ENCODE assay signal across 11 cellular contexts in genomic region chr22:44100411-44100810, GRCh38.
DNase-seq lines count a peak whose midpoint lies in the region; ATAC-seq and TF ChIP-seq lines count a peak whose summit lies in the region.
"Had no signal": no experiment of that assay in that cellular context is flagged by ENCODE, and none has a peak within 500 bp of the region (broad histone marks: within the 10 kb centered on the region; RNA-seq: fewer than 3 reads in every experiment).

No MANE protein-coding gene starts in this region.

- TF ChIP-seq CTCF in chondrocyte (IDR thresholded peaks at IDR 0.05) (no peak), WTC11 (IDR thresholded peaks at IDR 0.05) (no peak)

- no peak overlapping the region for H3K27ac Mint-ChIP-seq in chondrocyte (ENCODE audit: unreplicated experiment)
- H3K27ac Mint-ChIP-seq in WTC11: no peak overlapping the region

- no peak overlapping the region for H3K4me3 Mint-ChIP-seq in chondrocyte (ENCODE audit: unreplicated experiment)
- H3K4me3 Mint-ChIP-seq in WTC11: no peak overlapping the region
- H3K4me3 Mint-ChIP-seq: CD4-positive, CD25-positive, alpha-beta regulatory T cell; IgD-negative memory B cell had no signal

- H3K9me3 Mint-ChIP-seq in chondrocyte (ENCODE audit: low read depth) (no peaks in the 10 kb centered on the region), WTC11 (peaks cover 14% of the 10 kb centered on the region)
- H3K9me3 Mint-ChIP-seq: CD4-positive, CD25-positive, alpha-beta regulatory T cell; IgD-negative memory B cell had no signal

- H3K4me1 Mint-ChIP-seq in chondrocyte (ENCODE audit: low read depth) (no peaks in the 10 kb centered on the region), WTC11 (no peaks in the 10 kb centered on the region)
- H3K4me1 Mint-ChIP-seq: CD4-positive, CD25-positive, alpha-beta regulatory T cell had no signal

- H3K36me3 Mint-ChIP-seq in chondrocyte (ENCODE audit: low read depth) (peaks cover 12% of the 10 kb centered on the region), WTC11 (peaks cover 18% of the 10 kb centered on the region)

- H3K27me3 Mint-ChIP-seq in chondrocyte (ENCODE audit: low read depth) (no peaks in the 10 kb centered on the region), WTC11 (ENCODE audit: low read depth) (peaks cover 2% of the 10 kb centered on the region; the same call in 1 of the 2 replicates)
- H3K27me3 Mint-ChIP-seq: CD4-positive, CD25-positive, alpha-beta regulatory T cell; IgD-negative memory B cell had no signal

- POLR2A ChIA-PET in WTC11 (lab: Charles Lee): no interaction called here

- intact Hi-C loops in Right ventricle myocardium superior (cut with DNase I) (no loop called here), cardiac septum (cut with DNase I) (no loop called here), posterior vena cava (cut with DNase I) (no loop called here)

- CTCF ChIA-PET in WTC11 (lab: Charles Lee): interaction anchor here (1.7 kb wide), 1 partner anchor 14 kb away, joined by 9 read pairs; no protein-coding TSS in a partner anchor

- ATAC-seq in Right ventricle myocardium superior (ENCODE audit: poor library complexity) (no peak), WTC11 (no peak), left lobe of liver (no peak)

- peak; percentile 10 for DNase-seq in Right ventricle myocardium superior
- no peak for DNase-seq in cardiac septum (ENCODE audit: low spot score)
- peak; percentile 59 for DNase-seq in chondrocyte (ENCODE audit: low spot score)
- DNase-seq in posterior vena cava (ENCODE audit: low spot score): peak; percentile 65
- no peak for DNase-seq in WTC11 (ENCODE audit: low spot score)
- DNase-seq in left lobe of liver (ENCODE audit: low spot score): no peak
- no peak for DNase-seq in NAMALWA (ENCODE audit: low spot score)
- DNase-seq: ACHN; CD4-positive, CD25-positive, alpha-beta regulatory T cell; DMS53 had no signal

TF ChIP-seq in WTC11, 78 proteins besides CTCF, POLR2A, EP300 and RAD21:
- no peak for TF ChIP-seq ZNF219 (CRISPR knock-in tag; IDR thresholded peaks at IDR 0.05; ENCODE audit: borderline replicate concordance)
- no peak for TF ChIP-seq ZNF416 (CRISPR knock-in tag; IDR thresholded peaks at IDR 0.05)
- no peak for TF ChIP-seq JAZF1 (CRISPR knock-in tag; IDR thresholded peaks at IDR 0.05)
- TF ChIP-seq CREB1 (CRISPR knock-in tag; IDR thresholded peaks at IDR 0.05): no peak
- TF ChIP-seq ZBTB21 (CRISPR knock-in tag; IDR thresholded peaks at IDR 0.05; ENCODE audit: borderline replicate concordance): no peak
- TF ChIP-seq, protein P1, sequence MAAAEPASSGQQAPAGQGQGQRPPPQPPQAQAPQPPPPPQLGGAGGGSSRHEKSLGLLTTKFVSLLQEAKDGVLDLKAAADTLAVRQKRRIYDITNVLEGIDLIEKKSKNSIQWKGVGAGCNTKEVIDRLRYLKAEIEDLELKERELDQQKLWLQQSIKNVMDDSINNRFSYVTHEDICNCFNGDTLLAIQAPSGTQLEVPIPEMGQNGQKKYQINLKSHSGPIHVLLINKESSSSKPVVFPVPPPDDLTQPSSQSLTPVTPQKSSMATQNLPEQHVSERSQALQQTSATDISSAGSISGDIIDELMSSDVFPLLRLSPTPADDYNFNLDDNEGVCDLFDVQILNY (CRISPR knock-in tag; IDR thresholded peaks at IDR 0.05): no peak
- TF ChIP-seq CREM (CRISPR knock-in tag; IDR thresholded peaks at IDR 0.05): no peak
- no peak for TF ChIP-seq IRF2 (CRISPR knock-in tag; IDR thresholded peaks at IDR 0.05; ENCODE audit: borderline replicate concordance, low read depth)
- no peak for TF ChIP-seq ZNF121 (CRISPR knock-in tag; IDR thresholded peaks at IDR 0.05)
- TF ChIP-seq FOXK1 (CRISPR knock-in tag; IDR thresholded peaks at IDR 0.05): no peak
- TF ChIP-seq NR2C2 (CRISPR knock-in tag; IDR thresholded peaks at IDR 0.05): no peak

Comparison
In these comparisons a context has a peak if more than half of its experiments do, and no peak if none do; other contexts are left out.
1. DNase-seq: peak in Right ventricle myocardium superior (single experiment), chondrocyte (single experiment) and posterior vena cava (single experiment); none in cardiac septum (single experiment), WTC11 (single experiment), left lobe of liver (single experiment) and NAMALWA (single experiment).